8 cellular contexts compared by ENCODE assay signal in the genomic region with DNA sequence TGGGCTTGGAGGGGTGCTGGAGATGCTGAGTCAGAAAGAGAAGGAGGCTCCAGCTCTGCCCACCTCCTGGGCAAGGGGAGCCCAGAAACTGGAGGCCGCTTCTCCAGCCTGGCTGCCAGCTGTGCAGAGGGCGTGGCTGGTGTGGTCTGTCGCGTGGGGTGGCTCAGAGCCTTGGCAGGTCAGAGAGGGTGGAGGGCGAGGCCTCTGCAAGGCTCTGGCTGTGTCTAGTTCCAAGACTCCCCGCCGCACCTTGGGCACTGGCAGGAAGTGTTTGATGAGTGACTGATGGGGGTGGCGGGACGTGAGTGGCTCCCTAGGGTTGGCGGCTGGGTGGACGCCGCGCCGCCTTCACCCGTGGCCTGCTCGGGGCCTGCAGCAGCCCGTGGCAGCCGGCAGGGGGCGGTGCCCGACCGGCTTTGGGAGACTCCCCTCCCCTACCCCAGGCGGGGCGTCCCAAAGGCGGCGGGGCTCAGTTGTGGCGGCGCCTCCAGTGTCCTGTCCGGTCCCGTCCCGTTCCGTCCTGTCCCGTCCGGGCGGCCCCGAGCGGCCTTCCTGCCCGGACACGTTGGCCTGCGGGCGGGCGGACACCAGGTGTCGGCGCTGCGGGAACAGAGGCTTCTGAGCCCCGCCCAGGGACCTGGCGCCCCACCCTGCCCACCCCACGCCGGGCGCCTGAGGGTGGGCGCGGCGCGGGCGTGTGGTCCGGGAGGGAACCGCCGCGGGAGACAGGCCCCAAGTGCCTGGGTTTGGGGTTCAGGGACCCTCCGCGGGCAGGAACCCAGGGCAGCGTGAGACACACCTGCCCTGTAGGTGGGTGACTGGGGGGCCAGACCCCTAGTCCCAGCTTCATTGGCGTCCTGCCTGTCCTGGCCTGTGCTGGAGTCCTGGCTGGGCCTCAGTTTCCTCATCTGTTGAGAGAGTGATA. TPM values are rescaled to one million over a fixed set of nuclear protein-coding genes. Genes with fewer than 3 reads are reported as not detected.
A peak's percentile ranks its signal among the peaks of the same experiment; 100 is the strongest.
DNase-seq lines count a peak whose midpoint lies in the region; ATAC-seq and TF ChIP-seq lines count a peak whose summit lies in the region.

No MANE protein-coding gene starts in this region.

- peak overlapping the region; percentile 46 for H2BK120ac ChIP-seq in trophoblast cell (ENCODE audit: insufficient read depth, low read length, poor library complexity)

- H3K9me2 ChIP-seq in OCI-LY7 (ENCODE audit: insufficient read depth, low read length) = no peaks in the 10 kb centered on the region

- no peak overlapping the region for H2AFZ ChIP-seq in OCI-LY7 (ENCODE audit: low read length)
- H2AFZ ChIP-seq in trophoblast cell (ENCODE audit: insufficient read depth, low read length, poor library complexity) = peak overlapping the region; percentile 32

- no TSS peak for BruUV-seq in OCI-LY7 (replicated peaks; lab: Mats Ljungman, UMichigan)

- peak overlapping the region; percentile 64 for H4K8ac ChIP-seq in trophoblast cell (ENCODE audit: low read depth, low read length)

- H3K4me2 ChIP-seq in OCI-LY7 (ENCODE audit: low read length) (no peak overlapping the region), trophoblast cell (ENCODE audit: low read length) (peak overlapping the region; percentile 71)

- peak overlapping the region; percentile 52 for H2BK12ac ChIP-seq in trophoblast cell (ENCODE audit: low read length)

- intact Hi-C loops in OCI-LY7 (cut with micrococcal nuclease; ENCODE audit: unreplicated experiment) (no loop called here), transverse colon (cut with DNase I; ENCODE audit: low total_unique reads) (loop anchor here (10.0 kb wide), 1 partner anchor 123 kb away; a partner anchor contains a TSS)

- H2BK5ac ChIP-seq in trophoblast cell (ENCODE audit: low read depth, low read length, poor library complexity) = no peak overlapping the region

- CTCF ChIA-PET in OCI-LY7 (lab: Charles Lee; ENCODE audit: unreplicated experiment) = no interaction called here

- in situ Hi-C loops in transverse colon (cut with MboI; ENCODE audit: low pct_ligation_motif_present in 1 of 4, low pct_unique_long_range_greater_than_20kb in 1 of 4, low sequenced_read_pairs in 3 of 4) = loop anchor here (10.0 kb wide), 3 partner anchors 723 to 823 kb away; no protein-coding TSS in a partner anchor

- TF ChIP-seq CTCF in OCI-LY7 (conservative IDR thresholded peaks at IDR 0.05; ENCODE audit: low read length) (peak; percentile 72), gastroesophageal sphincter (IDR thresholded peaks at IDR 0.05) (peak in 3 of 4 experiments; percentile 86 to 97 (median 87)), transverse colon (IDR thresholded peaks at IDR 0.05) (peak; percentile 79 to 96 (median 92))

- no peak overlapping the region for H3K4me3 ChIP-seq in OCI-LY7 (ENCODE audit: low read depth, low read length, poor library complexity, severe bottlenecking)
- peak overlapping the region; percentile 31 to 56 for H3K4me3 ChIP-seq in gastroesophageal sphincter
- H3K4me3 ChIP-seq in trophoblast cell (ENCODE audit: low read depth, low read length) = peak overlapping the region; percentile 54
- H3K4me3 ChIP-seq in transverse colon = peak overlapping the region; percentile 1 to 48 (median 32)

- H3K4me1 ChIP-seq in OCI-LY7 (ENCODE audit: insufficient read depth, low read length, poor library complexity, severe bottlenecking) (no peaks in the 10 kb centered on the region), gastroesophageal sphincter (peaks cover 6 to 57% (median 35%) of the 10 kb centered on the region in 3 donors), trophoblast cell (ENCODE audit: control insufficient read depth in 1 of 2, insufficient read depth in 2 of 2, low read length in 2 of 2) (peaks cover 15 to 38% of the 10 kb centered on the region in 2 experiments), transverse colon (peaks cover 35 to 59% (median 48%) of the 10 kb centered on the region in 4 donors)

- no CpG with 5 or more reads among the region's 62 CpGs for WGBS in gastroesophageal sphincter (ENCODE audit: low coverage in 1 of 2), 2 donors
- WGBS in trophoblast cell (ENCODE audit: extremely low coverage, insufficient coverage, insufficient read length) = no CpG with 5 or more reads among the region's 62 CpGs
- 7% methylated on average over 29 of the region's 62 CpGs; no CpG with 5 or more reads in 1 of the 2 donors for WGBS in transverse colon (ENCODE audit: low coverage in 1 of 2), 2 donors

- peak overlapping the region; percentile 34 for H2AK5ac ChIP-seq in trophoblast cell (ENCODE audit: low read length)

- H3K27me3 ChIP-seq in gastroesophageal sphincter (peaks cover 5% of the 10 kb centered on the region), trophoblast cell (ENCODE audit: insufficient read depth, low read length) (no peaks in the 10 kb centered on the region), transverse colon (peaks cover 4% of the 10 kb centered on the region)

- peak; percentile 56 for ATAC-seq in gastroesophageal sphincter
- no peak for ATAC-seq in GM18511 (IDR thresholded peaks at IDR 0.05; ENCODE audit: unreplicated experiment)

- H3K79me2 ChIP-seq in OCI-LY7 (ENCODE audit: insufficient read depth, low read depth, low read length) (no peaks in the 10 kb centered on the region), trophoblast cell (ENCODE audit: control insufficient read depth, insufficient read depth, low read length, poor library complexity) (peaks cover 4% of the 10 kb centered on the region)

- no peak overlapping the region for H4K12ac ChIP-seq in trophoblast cell (ENCODE audit: low read depth, low read length)

- no peak overlapping the region for H3K23ac ChIP-seq in trophoblast cell (ENCODE audit: low read length)

- no peak overlapping the region for H3K18ac ChIP-seq in trophoblast cell (ENCODE audit: low read length)

- peak overlapping the region; percentile 36 for H3K14ac ChIP-seq in trophoblast cell (ENCODE audit: low read length)

- H3K79me1 ChIP-seq in trophoblast cell (ENCODE audit: low read length) = peaks cover 35% of the 10 kb centered on the region

- H3K27ac ChIP-seq in OCI-LY7 (ENCODE audit: low read depth, low read length, poor library complexity, severe bottlenecking) (no peak overlapping the region), gastroesophageal sphincter (peak overlapping the region in 3 of 4 donors; percentile 56 to 85 (median 66)), trophoblast cell (ENCODE audit: low read depth, low read length) (no peak overlapping the region), transverse colon (peak overlapping the region; percentile 16 to 93 (median 69))

- H3K9ac ChIP-seq in trophoblast cell (ENCODE audit: low read length) = no peak overlapping the region

- no peaks in the 10 kb centered on the region for H3K36me3 ChIP-seq in OCI-LY7 (ENCODE audit: insufficient read depth, low read length)
- H3K36me3 ChIP-seq in gastroesophageal sphincter = no peaks in the 10 kb centered on the region
- no peaks in the 10 kb centered on the region for H3K36me3 ChIP-seq in trophoblast cell (ENCODE audit: control insufficient read depth in 1 of 2, insufficient read depth in 2 of 2, low read length in 2 of 2)
- no peaks in the 10 kb centered on the region for H3K36me3 ChIP-seq in transverse colon

- TF ChIP-seq POLR2A in gastroesophageal sphincter (IDR thresholded peaks at IDR 0.05) = no peak
- peak; percentile 47 for TF ChIP-seq POLR2A in transverse colon (IDR thresholded peaks at IDR 0.05)

- no peak overlapping the region for H3K4ac ChIP-seq in trophoblast cell (ENCODE audit: low read depth, low read length)

- DNase-seq in NCI-H1417 (lab: John Stamatoyannopoulos, UW) = peak; percentile 47 to 62 (median 56)
- DNase-seq in NCI-H1417 treated with DMSO at 0.1 percent for 48 hours (lab: John Stamatoyannopoulos, UW) = no peak
- peak; percentile 38 for DNase-seq in OCI-LY7 (ENCODE audit: low spot score)
- DNase-seq in activated T-helper 9 cell treated with anti-CD3 and anti-CD28 coated beads, Interleukin-2, amount 50 U/mL, for 16 hours (ENCODE audit: low read depth) = peak; percentile 64
- peak; percentile 68 to 80 for DNase-seq in trophoblast cell
- peak; percentile 77 for DNase-seq in transverse colon

- peak overlapping the region; percentile 71 for H4K91ac ChIP-seq in trophoblast cell (ENCODE audit: low read depth, low read length)

- TF ChIP-seq EP300 in gastroesophageal sphincter (IDR thresholded peaks at IDR 0.05) (no peak), transverse colon (IDR thresholded peaks at IDR 0.05; ENCODE audit: low read depth) (peak; percentile 45)

- no peaks in the 10 kb centered on the region for H4K20me1 ChIP-seq in OCI-LY7 (ENCODE audit: insufficient read depth, low read length)

- POLR2A ChIA-PET in OCI-LY7 (lab: Charles Lee) = interaction anchor here (0.6 kb wide), 1 partner anchor 8 kb away, joined by 4 read pairs; no protein-coding TSS in a partner anchor

- no peaks in the 10 kb centered on the region for H3K9me3 ChIP-seq in OCI-LY7 (ENCODE audit: low read length)
- H3K9me3 ChIP-seq in gastroesophageal sphincter = no peaks in the 10 kb centered on the region
- no peaks in the 10 kb centered on the region for H3K9me3 ChIP-seq in trophoblast cell (ENCODE audit: insufficient read depth, low read depth, low read length)
- H3K9me3 ChIP-seq in transverse colon = no peaks in the 10 kb centered on the region

RNA-seq across cellular contexts. Expression of a gene that starts 39.7 kb away (rescaled TPM):
- not detected in 2 replicates for total RNA-seq in OCI-LY7 (2014; rRNA removed; shearing (Covaris generic))
- total RNA-seq in OCI-LY7 (2022) = not detected in 2 replicates
- under 1 TPM in 3 of 4 donors, not detected in 1; 0.16 to 0.54 (median 0.31) TPM for total RNA-seq in gastroesophageal sphincter
- 26.3 and 28.8 TPM in 2 replicates for polyA plus RNA-seq in trophoblast cell (2013)
- total RNA-seq in transverse colon = under 1 TPM in 1 of 4 donors, not detected in 3; 0.14 TPM

Comparison
In these comparisons a context has a peak if more than half of its experiments do, and no peak if none do; other contexts are left out.
1. H3K27ac ChIP-seq: peak in gastroesophageal sphincter (3 of 4) and transverse colon (4 of 4); none in OCI-LY7 (single experiment) and trophoblast cell (single experiment).
2. Peak in every context shown above with its lines, with median percentiles within 50 percentile points of each other: CTCF ChIP-seq.